Comparison of ENCODE assay signal across 7 cellular contexts in the genomic region with DNA sequence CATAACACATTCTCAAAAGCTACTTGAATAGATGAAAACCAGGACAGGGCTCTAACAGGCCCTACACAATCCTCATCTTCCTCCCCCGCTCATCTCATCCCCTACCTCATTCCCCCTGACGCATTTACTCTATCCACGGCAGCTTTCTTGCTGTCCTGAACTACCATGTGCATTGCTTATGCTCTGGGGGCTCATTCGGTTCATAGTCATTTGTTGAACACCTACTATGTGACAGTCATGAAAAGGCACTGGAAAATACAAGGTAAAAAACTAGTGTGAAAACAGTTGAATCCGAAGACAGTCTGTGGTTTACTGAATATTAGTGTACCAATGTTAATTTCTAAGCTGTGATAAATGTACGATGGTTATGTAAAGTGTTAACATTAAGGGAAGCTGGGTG. TPM values are rescaled to one million over a fixed set of nuclear protein-coding genes. Genes with fewer than 3 reads are reported as not detected.
A peak's percentile ranks its signal among the peaks of the same experiment; 100 is the strongest.
DNase-seq lines count a peak whose midpoint lies in the region; TF ChIP-seq lines count a peak whose summit lies in the region.

No MANE protein-coding gene starts in this region.

- peak overlapping the region; percentile 68 for H3K9ac ChIP-seq in smooth muscle cell (ENCODE audit: low read depth)

- H3K4me1 Mint-ChIP-seq in activated CD4-positive, alpha-beta memory T cell treated with anti-CD3 and anti-CD28 coated beads for 36 hours (ENCODE audit: low read depth) = peaks cover 38% of the 10 kb centered on the region

- H3F3A ChIP-seq in smooth muscle cell (ENCODE audit: low read depth) = no peaks in the 10 kb centered on the region

- WGBS in hepatocyte (ENCODE audit: low lambda C conversion rate, missing lambda C conversion rate) = 77% methylated on average over 6 of the region's 6 CpGs
- 81% methylated on average over 6 of the region's 6 CpGs for WGBS in smooth muscle cell (ENCODE audit: low lambda C conversion rate)

- H3K4me3 ChIP-seq in HEK293 (ENCODE audit: low read depth, low read length) = peak overlapping the region; percentile 92
- H3K4me3 ChIP-seq in hepatocyte = peak overlapping the region; percentile 56
- peak overlapping the region; percentile 85 for H3K4me3 ChIP-seq in smooth muscle cell

- no peak for TF ChIP-seq CTCF in HEK293 (tag by site-specific recombination; IDR thresholded peaks at IDR 0.05)
- TF ChIP-seq CTCF in hepatocyte (IDR thresholded peaks at IDR 0.05; ENCODE audit: poor library complexity) = no peak
- TF ChIP-seq CTCF in smooth muscle cell (IDR thresholded peaks at IDR 0.05; ENCODE audit: borderline replicate concordance, insufficient read depth, poor library complexity, severe bottlenecking) = no peak

- peaks cover 15% of the 10 kb centered on the region for H3K36me3 Mint-ChIP-seq in activated CD4-positive, alpha-beta memory T cell treated with anti-CD3 and anti-CD28 coated beads for 36 hours

- no peaks in the 10 kb centered on the region for H3K27me3 Mint-ChIP-seq in activated CD4-positive, alpha-beta memory T cell treated with anti-CD3 and anti-CD28 coated beads for 36 hours

- CTCF ChIA-PET in HEK293 (lab: Yijun Ruan, JAX) = interaction anchor here (0.7 to 1.1 kb wide), 2 partner anchors 84 to 1158 kb away, joined by 3 read pairs; no protein-coding TSS in a partner anchor
- CTCF ChIA-PET in activated CD4-positive, alpha-beta memory T cell treated with anti-CD3 and anti-CD28 coated beads for 36 hours (lab: Charles Lee) = interaction anchor here (1.6 kb wide), 1 partner anchor 275 kb away, joined by 7 read pairs; no protein-coding TSS in a partner anchor

- H3K9me3 Mint-ChIP-seq in activated CD4-positive, alpha-beta memory T cell treated with anti-CD3 and anti-CD28 coated beads for 36 hours = no peaks in the 10 kb centered on the region

- DNase-seq in activated CD4-positive, alpha-beta memory T cell treated with anti-CD3 and anti-CD28 coated beads for 36 hours = no peak
- no peak for DNase-seq in hepatocyte (ENCODE audit: low spot score)
- no peak for DNase-seq in smooth muscle cell (lab: John Stamatoyannopoulos, UW; ENCODE audit: unreplicated experiment)
- no peak for DNase-seq in NK-92 treated with Interleukin-12 subunit alpha and Interleukin-12 subunit beta, amount 100 ng/mL, for 24 hours (lab: John Stamatoyannopoulos, UW)
- DNase-seq in GM03348 (ENCODE audit: low spot score) = no peak
- DNase-seq in EL = no peak

- H3K27ac ChIP-seq in HEK293 (ENCODE audit: extremely low read depth, low read depth, low read length) (no peak overlapping the region), hepatocyte (peak overlapping the region; percentile 64), smooth muscle cell (ENCODE audit: low read depth) (no peak overlapping the region)

- H3K4me2 ChIP-seq in hepatocyte = peak overlapping the region; percentile 79
- peak overlapping the region; percentile 93 for H3K4me2 ChIP-seq in smooth muscle cell

- H3K79me2 ChIP-seq in hepatocyte (peaks cover 34% of the 10 kb centered on the region), smooth muscle cell (ENCODE audit: low read depth) (peaks cover 43% of the 10 kb centered on the region)

- H4K20me1 ChIP-seq in hepatocyte (ENCODE audit: insufficient read depth, poor library complexity, severe bottlenecking) = no peaks in the 10 kb centered on the region
- H4K20me1 ChIP-seq in smooth muscle cell (ENCODE audit: low read depth) = no peaks in the 10 kb centered on the region

- H3K27me3 ChIP-seq in hepatocyte (no peaks in the 10 kb centered on the region), smooth muscle cell (ENCODE audit: low read depth) (no peaks in the 10 kb centered on the region)

- H3K4me1 ChIP-seq in HEK293 (ENCODE audit: control insufficient read depth, insufficient read depth, low read length) (peaks cover 10% of the 10 kb centered on the region), hepatocyte (ENCODE audit: insufficient read depth) (peaks cover 20% of the 10 kb centered on the region), smooth muscle cell (ENCODE audit: low read depth) (peaks cover 14% of the 10 kb centered on the region)

- intact Hi-C loops in activated CD4-positive, alpha-beta memory T cell treated with anti-CD3 and anti-CD28 coated beads for 36 hours (cut with micrococcal nuclease) = loop anchor here (1.0 to 2.0 kb wide), 3 partner anchors 154 to 274 kb away; a partner anchor contains a TSS

- H3K36me3 ChIP-seq in HEK293 (ENCODE audit: control insufficient read depth in 2 of 2, insufficient read depth in 1 of 2, low read length in 2 of 2) = peaks cover 3 to 15% of the 10 kb centered on the region in 2 experiments; a peak in 2 of 3 replicates
- no peaks in the 10 kb centered on the region for H3K36me3 ChIP-seq in hepatocyte (replicated peaks; ENCODE audit: insufficient read depth, low read depth)
- H3K36me3 ChIP-seq in smooth muscle cell (ENCODE audit: low read depth) = no peaks in the 10 kb centered on the region

- H2AFZ ChIP-seq in hepatocyte = peak overlapping the region; percentile 51
- H2AFZ ChIP-seq in smooth muscle cell (ENCODE audit: low read depth) = peak overlapping the region; percentile 94

- no peaks in the 10 kb centered on the region for H3K9me2 ChIP-seq in hepatocyte (replicated peaks; ENCODE audit: insufficient read depth)

- H3K4me3 Mint-ChIP-seq in activated CD4-positive, alpha-beta memory T cell treated with anti-CD3 and anti-CD28 coated beads for 36 hours = peak overlapping the region; percentile 98

- H3K9me3 ChIP-seq in HEK293 (ENCODE audit: control insufficient read depth, insufficient read depth, low read depth, low read length) = no peaks in the 10 kb centered on the region
- no peaks in the 10 kb centered on the region for H3K9me3 ChIP-seq in hepatocyte (ENCODE audit: low read depth)
- no peaks in the 10 kb centered on the region for H3K9me3 ChIP-seq in smooth muscle cell (replicated peaks; ENCODE audit: low read depth)

- POLR2A ChIA-PET in HEK293 (lab: Yijun Ruan, JAX) = interaction anchor here (0.9 kb wide), 1 partner anchor 54 kb away, joined by 3 read pairs; no protein-coding TSS in a partner anchor
- POLR2A ChIA-PET in activated CD4-positive, alpha-beta memory T cell treated with anti-CD3 and anti-CD28 coated beads for 36 hours (lab: Charles Lee) = interaction anchor here (0.7 kb wide), 2 partner anchors 154 to 236 kb away, joined by 4 read pairs; no protein-coding TSS in a partner anchor

- H3K27ac Mint-ChIP-seq in activated CD4-positive, alpha-beta memory T cell treated with anti-CD3 and anti-CD28 coated beads for 36 hours = peak overlapping the region; percentile 97

TF ChIP-seq in HEK293, 187 proteins besides CTCF, POLR2A, EP300 and RAD21 (continues in another document):
- TF ChIP-seq ZFHX2 (tag by site-specific recombination; conservative IDR thresholded peaks at IDR 0.05) (no peak), TRIM28 (IDR thresholded peaks at IDR 0.05; ENCODE audit: borderline replicate concordance, low read length) (no peak), RBAK (tag by site-specific recombination; IDR thresholded peaks at IDR 0.05) (no peak), MEIS1 (CRISPR knock-in tag; IDR thresholded peaks at IDR 0.05; ENCODE audit: borderline replicate concordance) (no peak), KLF10 (tag by site-specific recombination; IDR thresholded peaks at IDR 0.05) (no peak)
- TF ChIP-seq, protein P1, sequence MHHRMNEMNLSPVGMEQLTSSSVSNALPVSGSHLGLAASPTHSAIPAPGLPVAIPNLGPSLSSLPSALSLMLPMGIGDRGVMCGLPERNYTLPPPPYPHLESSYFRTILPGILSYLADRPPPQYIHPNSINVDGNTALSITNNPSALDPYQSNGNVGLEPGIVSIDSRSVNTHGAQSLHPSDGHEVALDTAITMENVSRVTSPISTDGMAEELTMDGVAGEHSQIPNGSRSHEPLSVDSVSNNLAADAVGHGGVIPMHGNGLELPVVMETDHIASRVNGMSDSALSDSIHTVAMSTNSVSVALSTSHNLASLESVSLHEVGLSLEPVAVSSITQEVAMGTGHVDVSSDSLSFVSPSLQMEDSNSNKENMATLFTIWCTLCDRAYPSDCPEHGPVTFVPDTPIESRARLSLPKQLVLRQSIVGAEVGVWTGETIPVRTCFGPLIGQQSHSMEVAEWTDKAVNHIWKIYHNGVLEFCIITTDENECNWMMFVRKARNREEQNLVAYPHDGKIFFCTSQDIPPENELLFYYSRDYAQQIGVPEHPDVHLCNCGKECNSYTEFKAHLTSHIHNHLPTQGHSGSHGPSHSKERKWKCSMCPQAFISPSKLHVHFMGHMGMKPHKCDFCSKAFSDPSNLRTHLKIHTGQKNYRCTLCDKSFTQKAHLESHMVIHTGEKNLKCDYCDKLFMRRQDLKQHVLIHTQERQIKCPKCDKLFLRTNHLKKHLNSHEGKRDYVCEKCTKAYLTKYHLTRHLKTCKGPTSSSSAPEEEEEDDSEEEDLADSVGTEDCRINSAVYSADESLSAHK (tag by site-specific recombination; IDR thresholded peaks at IDR 0.05) = no peak
- TF ChIP-seq, protein P2, sequence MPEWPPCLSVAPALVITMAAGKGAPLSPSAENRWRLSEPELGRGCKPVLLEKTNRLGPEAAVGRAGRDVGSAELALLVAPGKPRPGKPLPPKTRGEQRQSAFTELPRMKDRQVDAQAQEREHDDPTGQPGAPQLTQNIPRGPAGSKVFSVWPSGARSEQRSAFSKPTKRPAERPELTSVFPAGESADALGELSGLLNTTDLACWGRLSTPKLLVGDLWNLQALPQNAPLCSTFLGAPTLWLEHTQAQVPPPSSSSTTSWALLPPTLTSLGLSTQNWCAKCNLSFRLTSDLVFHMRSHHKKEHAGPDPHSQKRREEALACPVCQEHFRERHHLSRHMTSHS (tag by site-specific recombination; IDR thresholded peaks at IDR 0.05) = no peak
- TF ChIP-seq, protein P3, sequence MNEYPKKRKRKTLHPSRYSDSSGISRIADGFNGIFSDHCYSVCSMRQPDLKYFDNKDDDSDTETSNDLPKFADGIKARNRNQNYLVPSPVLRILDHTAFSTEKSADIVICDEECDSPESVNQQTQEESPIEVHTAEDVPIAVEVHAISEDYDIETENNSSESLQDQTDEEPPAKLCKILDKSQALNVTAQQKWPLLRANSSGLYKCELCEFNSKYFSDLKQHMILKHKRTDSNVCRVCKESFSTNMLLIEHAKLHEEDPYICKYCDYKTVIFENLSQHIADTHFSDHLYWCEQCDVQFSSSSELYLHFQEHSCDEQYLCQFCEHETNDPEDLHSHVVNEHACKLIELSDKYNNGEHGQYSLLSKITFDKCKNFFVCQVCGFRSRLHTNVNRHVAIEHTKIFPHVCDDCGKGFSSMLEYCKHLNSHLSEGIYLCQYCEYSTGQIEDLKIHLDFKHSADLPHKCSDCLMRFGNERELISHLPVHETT (tag by site-specific recombination; IDR thresholded peaks at IDR 0.05) = no peak

RNA-seq across cellular contexts. Expression of a gene that starts 0.8 kb away (rescaled TPM):
- 10 to 100 TPM; 38.2 to 40.5 TPM for total RNA-seq in activated CD4-positive, alpha-beta memory T cell treated with anti-CD3 and anti-CD28 coated beads for 36 hours
- total RNA-seq in hepatocyte (42.3 and 60.9 TPM in 2 replicates), smooth muscle cell (23.1 and 33.8 TPM in 2 replicates)
- polyA plus RNA-seq in hepatocyte (26.5 and 27.4 TPM in 2 replicates), smooth muscle cell (18.5 and 25.0 TPM in 2 replicates)

RNA-seq across cellular contexts. Expression of a gene that starts 2.7 kb away (rescaled TPM):
- 10 to 100 TPM; 61.4 to 64.3 TPM for total RNA-seq in activated CD4-positive, alpha-beta memory T cell treated with anti-CD3 and anti-CD28 coated beads for 36 hours
- 38.7 and 61.2 TPM in 2 replicates for total RNA-seq in hepatocyte
- 49.3 and 66.5 TPM in 2 replicates for polyA plus RNA-seq in hepatocyte
- total RNA-seq in smooth muscle cell = 26.0 and 60.5 TPM in 2 replicates
- polyA plus RNA-seq in smooth muscle cell = 49.0 and 55.4 TPM in 2 replicates
